Comparison of ENCODE assay signal across 8 cellular contexts in the genomic region with DNA sequence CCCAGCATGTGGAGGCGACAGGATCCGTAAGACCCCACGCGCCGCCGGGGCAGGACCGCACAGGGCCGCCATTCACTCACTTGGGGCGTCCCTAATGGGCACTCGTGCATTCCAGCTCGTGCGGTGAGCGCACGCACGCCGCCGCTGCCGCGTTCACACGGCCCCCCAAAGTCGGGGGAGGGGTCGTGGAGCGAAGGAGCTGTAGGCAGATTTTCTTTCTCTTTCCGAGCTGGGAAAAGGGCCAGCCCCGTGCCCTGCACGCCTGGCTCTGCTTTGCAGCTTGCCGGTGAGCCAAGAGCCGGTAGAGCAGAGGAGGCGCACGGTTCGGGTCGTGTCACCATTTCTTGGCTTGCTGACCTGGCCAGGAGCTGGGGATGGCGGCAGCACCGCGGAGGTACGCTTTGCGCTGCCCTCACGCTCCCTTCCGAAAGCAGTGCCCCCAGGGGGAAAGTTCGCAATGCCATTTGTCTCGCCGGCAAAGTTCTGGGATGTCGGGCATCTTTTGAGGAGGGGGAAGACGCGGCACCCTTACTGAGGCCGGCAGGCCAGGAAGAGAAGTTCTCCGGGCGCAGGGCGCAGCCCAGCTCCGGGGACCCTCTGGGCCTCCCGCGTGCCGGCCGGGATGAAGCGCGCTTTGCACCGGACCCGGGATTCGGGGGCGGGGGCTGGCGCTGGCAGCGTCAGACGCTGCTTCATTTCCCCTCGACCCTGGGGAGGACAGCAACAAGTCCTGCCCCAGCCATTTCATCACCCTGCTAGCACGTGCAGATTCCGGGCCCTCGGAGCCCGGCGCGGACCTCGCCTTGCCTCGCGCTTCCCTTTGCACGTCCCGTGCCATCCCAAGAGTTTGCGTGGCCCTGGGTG. TPM values are rescaled to one million over a fixed set of nuclear protein-coding genes. Genes with fewer than 3 reads are reported as not detected.
DNase-seq lines count a peak whose midpoint lies in the region; ATAC-seq and TF ChIP-seq lines count a peak whose summit lies in the region.

No MANE protein-coding gene starts in this region.

- H3K9me3 ChIP-seq in skeletal muscle satellite cell (replicated peaks; ENCODE audit: low read length): no peaks in the 10 kb centered on the region

- H3K4me3 ChIP-seq in skeletal muscle satellite cell (ENCODE audit: low read length): peak overlapping the region; percentile 96

- DNase-seq in NCI-H146 (lab: John Stamatoyannopoulos, UW) (peak; percentile 31), NCI-H146 treated with DMSO at 0.1 percent for 48 hours (lab: John Stamatoyannopoulos, UW; ENCODE audit: unreplicated experiment) (no peak), foreskin keratinocyte (peak; percentile 19 to 44), NOMO-1 treated with dmso at 0.1 percent for 144 hours (lab: John Stamatoyannopoulos, UW; ENCODE audit: unreplicated experiment) (no peak), NCI-H446 treated with DMSO at 0.1 percent for 48 hours (lab: John Stamatoyannopoulos, UW) (no peak)

- no peaks in the 10 kb centered on the region for H3K4me1 ChIP-seq in foreskin keratinocyte
- H3K4me1 ChIP-seq in skeletal muscle satellite cell (ENCODE audit: control insufficient read depth, insufficient read depth, low read length): peaks cover 45% of the 10 kb centered on the region

- peaks cover 57% of the 10 kb centered on the region for H3K36me3 ChIP-seq in skeletal muscle satellite cell (ENCODE audit: insufficient read depth, low read length)

- ATAC-seq in SK-N-SH treated with all-trans-retinoic acid at 6 μM for 48 hours (peak; percentile 36), foreskin keratinocyte (peak; percentile 0), GM21737 (IDR thresholded peaks at IDR 0.05; ENCODE audit: unreplicated experiment) (no peak)

- TF ChIP-seq CTCF in foreskin keratinocyte (conservative IDR thresholded peaks at IDR 0.05): no peak

- peak overlapping the region; percentile 87 for H3K9ac ChIP-seq in skeletal muscle satellite cell (ENCODE audit: low read depth, low read length)

- H3K4me2 ChIP-seq in skeletal muscle satellite cell (ENCODE audit: low read length): peak overlapping the region; percentile 95

- no peaks in the 10 kb centered on the region for H3K27me3 ChIP-seq in foreskin keratinocyte
- no peaks in the 10 kb centered on the region for H3K27me3 ChIP-seq in skeletal muscle satellite cell (ENCODE audit: control insufficient read depth, insufficient read depth, low read length)

- H3K27ac ChIP-seq in foreskin keratinocyte: no peak overlapping the region

TF ChIP-seq in SK-N-SH treated with all-trans-retinoic acid at 6 μM for 48 hours, 23 proteins besides CTCF, POLR2A, EP300 and RAD21:
- TF ChIP-seq, protein P1, sequence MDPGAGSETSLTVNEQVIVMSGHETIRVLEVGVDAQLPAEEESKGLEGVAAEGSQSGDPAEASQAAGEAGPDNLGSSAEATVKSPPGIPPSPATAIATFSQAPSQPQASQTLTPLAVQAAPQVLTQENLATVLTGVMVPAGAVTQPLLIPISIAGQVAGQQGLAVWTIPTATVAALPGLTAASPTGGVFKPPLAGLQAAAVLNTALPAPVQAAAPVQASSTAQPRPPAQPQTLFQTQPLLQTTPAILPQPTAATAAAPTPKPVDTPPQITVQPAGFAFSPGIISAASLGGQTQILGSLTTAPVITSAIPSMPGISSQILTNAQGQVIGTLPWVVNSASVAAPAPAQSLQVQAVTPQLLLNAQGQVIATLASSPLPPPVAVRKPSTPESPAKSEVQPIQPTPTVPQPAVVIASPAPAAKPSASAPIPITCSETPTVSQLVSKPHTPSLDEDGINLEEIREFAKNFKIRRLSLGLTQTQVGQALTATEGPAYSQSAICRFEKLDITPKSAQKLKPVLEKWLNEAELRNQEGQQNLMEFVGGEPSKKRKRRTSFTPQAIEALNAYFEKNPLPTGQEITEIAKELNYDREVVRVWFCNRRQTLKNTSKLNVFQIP (CRISPR knock-in tag; IDR thresholded peaks at IDR 0.05; ENCODE audit: borderline replicate concordance, low read depth): no peak
- TF ChIP-seq GLIS3 (CRISPR knock-in tag; IDR thresholded peaks at IDR 0.05): no peak
- no peak for TF ChIP-seq ZC3H10 (CRISPR knock-in tag; IDR thresholded peaks at IDR 0.05)
- no peak for TF ChIP-seq ARNTL (CRISPR knock-in tag; IDR thresholded peaks at IDR 0.05; ENCODE audit: borderline replicate concordance, low read depth)
- TF ChIP-seq TCF4 (CRISPR knock-in tag; IDR thresholded peaks at IDR 0.05; ENCODE audit: borderline replicate concordance): no peak
- TF ChIP-seq ISL1 (CRISPR knock-in tag; IDR thresholded peaks at IDR 0.05): no peak
- no peak for TF ChIP-seq RARB (CRISPR knock-in tag; IDR thresholded peaks at IDR 0.05)
- TF ChIP-seq, protein P2, sequence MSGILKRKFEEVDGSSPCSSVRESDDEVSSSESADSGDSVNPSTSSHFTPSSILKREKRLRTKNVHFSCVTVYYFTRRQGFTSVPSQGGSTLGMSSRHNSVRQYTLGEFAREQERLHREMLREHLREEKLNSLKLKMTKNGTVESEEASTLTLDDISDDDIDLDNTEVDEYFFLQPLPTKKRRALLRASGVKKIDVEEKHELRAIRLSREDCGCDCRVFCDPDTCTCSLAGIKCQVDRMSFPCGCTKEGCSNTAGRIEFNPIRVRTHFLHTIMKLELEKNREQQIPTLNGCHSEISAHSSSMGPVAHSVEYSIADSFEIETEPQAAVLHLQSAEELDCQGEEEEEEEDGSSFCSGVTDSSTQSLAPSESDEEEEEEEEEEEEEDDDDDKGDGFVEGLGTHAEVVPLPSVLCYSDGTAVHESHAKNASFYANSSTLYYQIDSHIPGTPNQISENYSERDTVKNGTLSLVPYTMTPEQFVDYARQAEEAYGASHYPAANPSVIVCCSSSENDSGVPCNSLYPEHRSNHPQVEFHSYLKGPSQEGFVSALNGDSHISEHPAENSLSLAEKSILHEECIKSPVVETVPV (CRISPR knock-in tag; IDR thresholded peaks at IDR 0.05): no peak
- TF ChIP-seq SNAI2 (CRISPR knock-in tag; IDR thresholded peaks at IDR 0.05): no peak
- TF ChIP-seq PPARA (CRISPR knock-in tag; IDR thresholded peaks at IDR 0.05; ENCODE audit: borderline replicate concordance): no peak
- TF ChIP-seq ZFP30 (CRISPR knock-in tag; IDR thresholded peaks at IDR 0.05): no peak
- TF ChIP-seq BACH2 (CRISPR knock-in tag; IDR thresholded peaks at IDR 0.05; ENCODE audit: borderline replicate concordance): no peak
- no peak for TF ChIP-seq ZNF8 (CRISPR knock-in tag; IDR thresholded peaks at IDR 0.05)

RNA-seq across cellular contexts. Expression of a gene that starts 0.9 kb away (rescaled TPM):
- total RNA-seq in foreskin keratinocyte: 10.2 and 25.1 TPM in 2 replicates
- polyA plus RNA-seq in foreskin keratinocyte: 8.6 and 17.8 TPM in 2 replicates
- 104 and 125 TPM in 2 replicates for total RNA-seq in skeletal muscle satellite cell (2012; rRNA removed)

Comparison
In these comparisons a context has a peak if more than half of its experiments do, and no peak if none do; other contexts are left out.
1. DNase-seq: peak in NCI-H146 (single experiment) and foreskin keratinocyte (2 of 2); none in NCI-H146 treated with DMSO at 0.1 percent for 48 hours (single experiment), NOMO-1 treated with dmso at 0.1 percent for 144 hours (single experiment) and NCI-H446 treated with DMSO at 0.1 percent for 48 hours (single experiment).